Comparison of ENCODE assay signal across 8 cellular contexts in the genomic region with DNA sequence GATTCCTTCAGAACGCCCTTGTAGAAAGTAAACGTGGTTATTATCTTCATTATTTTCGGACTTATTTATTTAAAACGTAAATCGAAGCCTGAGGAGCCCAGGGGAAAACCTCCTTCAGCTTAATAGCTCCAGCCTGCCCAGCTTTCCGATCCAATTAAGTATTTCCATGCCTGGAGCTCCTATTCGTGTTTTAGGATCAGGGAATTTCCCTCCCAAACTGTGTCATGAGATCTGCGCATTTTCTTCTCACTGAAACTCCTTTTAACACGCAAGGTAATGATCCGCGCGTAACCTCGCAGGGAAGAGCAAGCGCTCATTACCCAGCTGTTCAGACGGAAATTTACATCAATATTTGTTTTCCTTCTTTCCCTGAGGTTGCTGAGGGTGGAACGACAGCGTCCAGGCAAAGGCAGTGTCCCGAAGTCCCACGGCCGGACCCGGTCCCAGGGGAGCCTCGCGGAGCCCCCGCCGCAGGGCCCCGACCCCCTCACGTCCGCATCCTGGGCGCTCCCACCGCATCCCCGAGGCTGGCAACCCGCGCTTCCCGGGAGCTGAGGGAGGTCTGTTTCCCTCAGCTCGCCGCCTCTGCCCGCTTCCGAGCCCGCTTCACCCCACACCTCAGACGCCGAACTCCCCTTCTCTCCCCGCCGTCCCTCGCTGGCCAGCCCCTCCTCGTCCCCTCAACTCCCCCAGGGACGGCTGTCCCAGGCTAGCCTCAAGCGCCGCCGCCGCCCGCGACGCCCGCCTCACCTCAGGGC. TPM values are rescaled to one million over a fixed set of nuclear protein-coding genes. Genes with fewer than 3 reads are reported as not detected.
DNase-seq lines count a peak whose midpoint lies in the region; ATAC-seq and TF ChIP-seq lines count a peak whose summit lies in the region.

No MANE protein-coding gene starts in this region.

- H3K4me1 ChIP-seq in CD8-positive, alpha-beta memory T cell (ENCODE audit: insufficient read depth, low read length), result peaks cover 15% of the 10 kb centered on the region
- H3K4me1 ChIP-seq in HUES64 (ENCODE audit: insufficient read depth, low read length) (peaks cover 27% of the 10 kb centered on the region), hepatocyte (ENCODE audit: insufficient read depth) (peaks cover 5% of the 10 kb centered on the region), sigmoid colon (peaks cover 0 to 21% (median 12%) of the 10 kb centered on the region in 4 donors)

- no peaks in the 10 kb centered on the region for H3K27me3 ChIP-seq in CD8-positive, alpha-beta memory T cell (ENCODE audit: insufficient read depth, low read length, poor library complexity, severe bottlenecking)
- H3K27me3 ChIP-seq in HUES64 (ENCODE audit: insufficient read depth, low read length) (peaks cover 27% of the 10 kb centered on the region), hepatocyte (peaks cover under 1% of the 10 kb centered on the region), sigmoid colon (no peaks in the 10 kb centered on the region)

- peaks cover 20% of the 10 kb centered on the region for H3K79me2 ChIP-seq in hepatocyte

- TF ChIP-seq CTCF in hepatocyte (IDR thresholded peaks at IDR 0.05; ENCODE audit: poor library complexity) (no peak), sigmoid colon (IDR thresholded peaks at IDR 0.05) (no peak)

- H3K4me3 ChIP-seq in CD8-positive, alpha-beta memory T cell (ENCODE audit: low read length), result peak overlapping the region; percentile 87
- H3K4me3 ChIP-seq in HUES64 (ENCODE audit: low read length) (peak overlapping the region; percentile 77), hepatocyte (peak overlapping the region; percentile 79), sigmoid colon (peak overlapping the region; percentile 78 to 86 (median 82))

- H3K36me3 ChIP-seq in CD8-positive, alpha-beta memory T cell (ENCODE audit: insufficient read depth, low read length), result no peaks in the 10 kb centered on the region
- H3K36me3 ChIP-seq in HUES64 (ENCODE audit: insufficient read depth, low read length) (no peaks in the 10 kb centered on the region), hepatocyte (replicated peaks; ENCODE audit: insufficient read depth, low read depth) (no peaks in the 10 kb centered on the region), sigmoid colon (no peaks in the 10 kb centered on the region)

- ATAC-seq in GM19351 (IDR thresholded peaks at IDR 0.05; ENCODE audit: unreplicated experiment) (peak; percentile 6), GM18505 (IDR thresholded peaks at IDR 0.05; ENCODE audit: unreplicated experiment) (no peak)

- intact Hi-C loops in sigmoid colon (cut with DNase I), result loop anchor here (5.0 to 10.0 kb wide), 4 partner anchors 86 to 1332 kb away; a partner anchor contains a TSS

- H3K27me3 Mint-ChIP-seq in CD8-positive, alpha-beta memory T cell, result peaks cover 5 to 12% of the 10 kb centered on the region in 2 donors

- WGBS in HUES64, result 2% methylated on average over 52 of the region's 54 CpGs
- WGBS in adipose tissue, 3 donors, result 0 to 1% (median 1%) methylated on average over 48 to 54 of the region's 54 CpGs
- WGBS in hepatocyte (ENCODE audit: low lambda C conversion rate, missing lambda C conversion rate), result 2% methylated on average over 31 of the region's 54 CpGs
- 1 to 2% methylated on average over 54 of the region's 54 CpGs for WGBS in sigmoid colon, 2 donors

- peak in 2 of 5 donors; percentile 1 for DNase-seq in CD8-positive, alpha-beta memory T cell
- DNase-seq in hepatocyte (ENCODE audit: low spot score), result peak; percentile 42
- DNase-seq in sigmoid colon, result no peak
- no peak for DNase-seq in HUDEP-2 (lab: John Stamatoyannopoulos, UW; ENCODE audit: unreplicated experiment in 76 of 76)

- H3K9me3 ChIP-seq in CD8-positive, alpha-beta memory T cell (ENCODE audit: low read length), result no peaks in the 10 kb centered on the region
- H3K9me3 ChIP-seq in HUES64 (ENCODE audit: insufficient read depth, low read depth, low read length) (peaks cover 3% of the 10 kb centered on the region; the same call in 1 of the 2 replicates), hepatocyte (ENCODE audit: low read depth) (no peaks in the 10 kb centered on the region), sigmoid colon (no peaks in the 10 kb centered on the region)

- peak in 1 of 2 donors; percentile 12 for TF ChIP-seq POLR2A in sigmoid colon (IDR thresholded peaks at IDR 0.05)
- no peak for TF ChIP-seq POLR2A in GM18505 (IDR thresholded peaks at IDR 0.05; ENCODE audit: borderline replicate concordance, extremely low read depth, insufficient read depth, insufficient read length)

- H3K4me3 Mint-ChIP-seq in CD8-positive, alpha-beta memory T cell, result peak overlapping the region; percentile 93 to 99 (median 95)

- POLR2A ChIA-PET in CD8-positive, alpha-beta memory T cell (lab: Charles Lee), result interaction anchor here (0.9 to 3.1 kb wide), 3 partner anchors 18 to 88 kb away, joined by 3 to 16 read pairs (median 4); a partner anchor contains a TSS

- H3K36me3 Mint-ChIP-seq in CD8-positive, alpha-beta memory T cell, result peaks cover 0 to 10% (median 0%) of the 10 kb centered on the region in 3 donors

- H3K9ac ChIP-seq in HUES64 (ENCODE audit: low read depth, low read length), result no peak overlapping the region

- no peaks in the 10 kb centered on the region for H3K9me3 Mint-ChIP-seq in CD8-positive, alpha-beta memory T cell

- H2AFZ ChIP-seq in hepatocyte, result peak overlapping the region; percentile 88

- H4K20me1 ChIP-seq in hepatocyte (ENCODE audit: insufficient read depth, poor library complexity, severe bottlenecking), result no peaks in the 10 kb centered on the region

- CTCF ChIA-PET in CD8-positive, alpha-beta memory T cell (lab: Charles Lee), result interaction anchor here (1.1 to 1.9 kb wide), 2 partner anchors 69 to 88 kb away, joined by 4 to 8 read pairs; a partner anchor contains a TSS

- H3K27ac Mint-ChIP-seq in CD8-positive, alpha-beta memory T cell, result peak overlapping the region; percentile 92 to 100 (median 94)

- H3K4me1 Mint-ChIP-seq in CD8-positive, alpha-beta memory T cell, result peaks cover 29 to 42% (median 37%) of the 10 kb centered on the region in 3 donors

- no peaks in the 10 kb centered on the region for H3K9me2 ChIP-seq in hepatocyte (replicated peaks; ENCODE audit: insufficient read depth)

- TF ChIP-seq EP300 in sigmoid colon (IDR thresholded peaks at IDR 0.05), result no peak

- H3K27ac ChIP-seq in CD8-positive, alpha-beta memory T cell (ENCODE audit: low read depth, low read length), result peak overlapping the region; percentile 65
- no peak overlapping the region for H3K27ac ChIP-seq in HUES64 (ENCODE audit: low read depth, low read length)
- peak overlapping the region; percentile 24 for H3K27ac ChIP-seq in adipose tissue (ENCODE audit: low read depth, low read length)
- H3K27ac ChIP-seq in hepatocyte, result peak overlapping the region; percentile 90
- peak overlapping the region; percentile 83 to 88 (median 88) for H3K27ac ChIP-seq in sigmoid colon

- peak overlapping the region; percentile 77 for H3K4me2 ChIP-seq in hepatocyte

RNA-seq across cellular contexts. Expression of a gene that starts 0.5 kb away (rescaled TPM):
- 10 to 100 TPM; 14.8 to 15.4 TPM for total RNA-seq in CD8-positive, alpha-beta memory T cell
- 9.2 TPM for polyA plus RNA-seq in CD8-positive, alpha-beta memory T cell
- 1.5 TPM for polyA plus RNA-seq in HUES64 (2013, experiment 1 of 2)
- polyA plus RNA-seq in HUES64 (2013, experiment 2 of 2), result 1.7 TPM
- polyA plus RNA-seq in adipose tissue (10 to 100 TPM; 10.1 to 16.2 (median 16.0) TPM), hepatocyte (21.5 and 22.4 TPM in 2 replicates), sigmoid colon (10 to 100 TPM in 1 of 3 donors, 1 to 10 TPM in 2; 2.5 to 14.9 (median 6.0) TPM)
- total RNA-seq in hepatocyte (53.4 and 59.8 TPM in 2 replicates), sigmoid colon (10 to 100 TPM; 19.3 to 23.5 (median 21.4) TPM)
